In the genomic region with DNA sequence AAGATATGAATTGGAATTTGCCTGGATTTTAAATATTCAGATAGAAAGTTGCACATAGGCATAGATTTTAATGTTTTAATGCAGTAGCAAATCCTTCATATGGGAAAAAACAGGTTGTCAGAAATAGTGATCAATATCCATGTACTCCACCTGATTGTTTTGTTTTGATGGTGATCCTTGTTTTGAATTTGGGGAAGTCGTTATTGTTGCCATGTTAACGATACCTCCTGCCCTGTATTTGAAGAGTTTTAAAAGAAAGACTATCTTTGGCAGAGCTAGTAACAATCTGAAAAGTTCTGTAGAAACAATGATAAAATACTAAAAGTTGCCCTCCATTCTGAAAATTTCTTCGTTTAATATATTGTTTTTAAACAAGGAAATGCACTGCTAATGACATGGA, we compare ENCODE assay signal across 8 cellular contexts. TPM values are rescaled to one million over a fixed set of nuclear protein-coding genes. Genes with fewer than 3 reads are reported as not detected.
DNase-seq lines count a peak whose midpoint lies in the region; ATAC-seq and TF ChIP-seq lines count a peak whose summit lies in the region.

No MANE protein-coding gene starts in this region.

- peak overlapping the region; percentile 82 for H3K4me3 Mint-ChIP-seq in activated CD4-positive, alpha-beta T cell treated with anti-CD3 and anti-CD28 coated beads for 36 hours

- TF ChIP-seq CTCF in WERI-Rb-1 (IDR thresholded peaks at IDR 0.05; ENCODE audit: low read depth, low read length): no peak
- TF ChIP-seq CTCF in testis (IDR thresholded peaks at IDR 0.05): no peak
- TF ChIP-seq CTCF in GM10266 (IDR thresholded peaks at IDR 0.05; ENCODE audit: control insufficient read depth, insufficient read depth, low read depth, missing control alignments): no peak

- POLR2A ChIA-PET in activated CD4-positive, alpha-beta T cell treated with anti-CD3 and anti-CD28 coated beads for 36 hours (lab: Charles Lee): no interaction called here

- H3K4me3 ChIP-seq in WERI-Rb-1 (ENCODE audit: low read depth, low read length) (peak overlapping the region; percentile 99), iPS-15b (ENCODE audit: low read depth, low read length) (peak overlapping the region; percentile 82), testis (peak overlapping the region; percentile 88 to 97)

- no peaks in the 10 kb centered on the region for H3K9me3 ChIP-seq in WERI-Rb-1 (ENCODE audit: severe bottlenecking)
- no peaks in the 10 kb centered on the region for H3K9me3 ChIP-seq in iPS-15b (ENCODE audit: control insufficient read depth, insufficient read depth, low read length)
- no peaks in the 10 kb centered on the region for H3K9me3 ChIP-seq in testis

- peaks cover 5% of the 10 kb centered on the region for H3K36me3 ChIP-seq in WERI-Rb-1
- H3K36me3 ChIP-seq in iPS-15b (ENCODE audit: control insufficient read depth, insufficient read depth, low read length): no peaks in the 10 kb centered on the region
- H3K36me3 ChIP-seq in testis (ENCODE audit: low read depth, missing control alignments): no peaks in the 10 kb centered on the region

- ATAC-seq in activated CD4-positive, alpha-beta T cell treated with anti-CD3 and anti-CD28 coated beads for 36 hours: no peak
- no peak for ATAC-seq in GM18861 (IDR thresholded peaks at IDR 0.05; ENCODE audit: unreplicated experiment)

- no peaks in the 10 kb centered on the region for H3K27me3 Mint-ChIP-seq in activated CD4-positive, alpha-beta T cell treated with anti-CD3 and anti-CD28 coated beads for 36 hours

- CTCF ChIA-PET in activated CD4-positive, alpha-beta T cell treated with anti-CD3 and anti-CD28 coated beads for 36 hours (lab: Charles Lee): interaction anchor here (0.6 to 1.6 kb wide), 4 partner anchors 32 to 100 kb away, joined by 3 to 4 read pairs (median 4); no protein-coding TSS in a partner anchor

- peak overlapping the region; percentile 61 for H3K27ac Mint-ChIP-seq in activated CD4-positive, alpha-beta T cell treated with anti-CD3 and anti-CD28 coated beads for 36 hours

- H3K36me3 Mint-ChIP-seq in activated CD4-positive, alpha-beta T cell treated with anti-CD3 and anti-CD28 coated beads for 36 hours (ENCODE audit: low read depth): peaks cover 4% of the 10 kb centered on the region

- peak overlapping the region; percentile 91 for H3K9ac ChIP-seq in iPS-15b (ENCODE audit: low read depth, low read length)

- DNase-seq in activated CD4-positive, alpha-beta T cell treated with anti-CD3 and anti-CD28 coated beads for 36 hours: no peak
- DNase-seq in activated CD4-positive, alpha-beta T cell treated with anti-CD3 and anti-CD28 coated beads, Interleukin-2, amount 50 U/mL, for 1 hour: no peak
- DNase-seq in WERI-Rb-1 (no peak), testis (no peak), GM10266 (ENCODE audit: extremely low spot score) (no peak)
- DNase-seq in NK-92 treated with Interleukin-12 subunit alpha and Interleukin-12 subunit beta, amount 100 ng/mL, for 24 hours (lab: John Stamatoyannopoulos, UW): no peak

- intact Hi-C loops in activated CD4-positive, alpha-beta T cell treated with anti-CD3 and anti-CD28 coated beads for 36 hours (cut with DNase I, micrococcal nuclease): loop anchor here in 1 of 2 experiments (2.0 to 10.0 kb wide), 5 partner anchors 588 to 1149 kb away; partner anchors contain the start of genes AXDND1, FAM20B and XPR1
- intact Hi-C loops in testis (cut with DNase I; ENCODE audit: low total_unique reads): loop anchor here (10.0 kb wide), 1 partner anchor 71 kb away; the partner anchor contains the start of gene TOR1AIP1

- TF ChIP-seq POLR2A in testis (IDR thresholded peaks at IDR 0.05): no peak

- no peaks in the 10 kb centered on the region for H3K27me3 ChIP-seq in WERI-Rb-1 (ENCODE audit: insufficient read depth, low read depth, severe bottlenecking)
- H3K27me3 ChIP-seq in iPS-15b (ENCODE audit: control insufficient read depth, insufficient read depth, low read length): no peaks in the 10 kb centered on the region
- H3K27me3 ChIP-seq in testis: no peaks in the 10 kb centered on the region

- no peaks in the 10 kb centered on the region for H3K9me3 Mint-ChIP-seq in activated CD4-positive, alpha-beta T cell treated with anti-CD3 and anti-CD28 coated beads for 36 hours (ENCODE audit: low read depth)

- H3K4me1 ChIP-seq in iPS-15b (ENCODE audit: control insufficient read depth, insufficient read depth, low read length) (no peaks in the 10 kb centered on the region), testis (peaks cover 14% of the 10 kb centered on the region)

- 0 to 2% methylated on average over 3 of the region's 3 CpGs for WGBS in testis, 2 donors

- H3K27ac ChIP-seq in WERI-Rb-1: no peak overlapping the region; the same call in 1 of the 2 replicates
- H3K27ac ChIP-seq in testis: peak overlapping the region; percentile 92 to 96

- peaks cover 52% of the 10 kb centered on the region for H3K4me1 Mint-ChIP-seq in activated CD4-positive, alpha-beta T cell treated with anti-CD3 and anti-CD28 coated beads for 36 hours

RNA-seq across cellular contexts. Expression of gene CEP350, which starts 1.1 kb away (rescaled TPM):
- total RNA-seq in activated CD4-positive, alpha-beta T cell treated with anti-CD3 and anti-CD28 coated beads for 36 hours: 10 to 100 TPM; 38.2 to 42.1 TPM
- total RNA-seq in testis: 100 to 1,000 TPM; 104 to 177 TPM
- polyA plus RNA-seq in testis (ENCODE audit: insufficient read depth, low read depth, low replicate concordance): 89.4 TPM
